8 cellular contexts compared by ENCODE assay signal in the genomic region with DNA sequence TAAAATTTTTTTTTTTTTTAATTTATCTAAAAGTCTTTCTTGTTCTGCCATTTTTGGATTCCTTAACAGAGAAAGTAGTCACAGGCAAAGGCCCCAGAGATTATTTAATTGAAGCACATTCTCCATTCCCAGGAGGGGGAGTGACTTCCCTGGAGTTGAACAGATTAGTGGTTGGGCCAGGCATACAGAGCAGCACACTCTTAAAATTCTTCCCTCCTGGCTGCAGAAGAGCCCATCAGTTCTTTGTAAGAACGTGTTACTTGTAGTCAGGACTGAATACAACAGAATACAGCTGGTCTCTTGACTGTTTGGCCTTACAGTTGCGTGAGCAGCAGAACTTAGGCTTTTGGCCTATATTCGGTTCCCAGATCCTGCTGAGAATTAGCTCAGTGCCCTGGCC. TPM values are rescaled to one million over a fixed set of nuclear protein-coding genes. Genes with fewer than 3 reads are reported as not detected.
DNase-seq lines count a peak whose midpoint lies in the region; FAIRE-seq and TF ChIP-seq lines count a peak whose summit lies in the region.

No MANE protein-coding gene starts in this region.

- H2AFZ ChIP-seq in OCI-LY3 (ENCODE audit: low read depth, low read length) (no peak overlapping the region), H1 (ENCODE audit: low read length) (no peak overlapping the region), neuron (ENCODE audit: low read depth, low read length) (no peak overlapping the region)

- peaks cover 13% of the 10 kb centered on the region for H3K36me3 ChIP-seq in Caco-2 (ENCODE audit: control insufficient read depth, insufficient read depth, low read length)
- H3K36me3 ChIP-seq in OCI-LY3 (replicated peaks; ENCODE audit: low read depth, low read length), result no peaks in the 10 kb centered on the region
- H3K36me3 ChIP-seq in H1 (ENCODE audit: control insufficient read depth in 2 of 4, insufficient read depth in 4 of 4, low read length in 3 of 4), result peaks cover 3 to 17% (median 8%) of the 10 kb centered on the region in 4 experiments; a peak in 5 of 8 replicates
- peaks cover 15% of the 10 kb centered on the region for H3K36me3 ChIP-seq in neuron (ENCODE audit: insufficient read depth, low read length)

- peak overlapping the region; percentile 75 for H3K4me3 ChIP-seq in Caco-2 (ENCODE audit: low read depth, low read length)
- H3K4me3 ChIP-seq in OCI-LY3 (ENCODE audit: low read length), result peak overlapping the region; percentile 84
- peak overlapping the region; percentile 52 to 87 (median 80); a peak in 7 of 8 replicates for H3K4me3 ChIP-seq in H1 (ENCODE audit: extremely low read depth in 1 of 4, insufficient read depth in 2 of 4, low read depth in 3 of 4, low read length in 4 of 4)
- H3K4me3 ChIP-seq in neuron (ENCODE audit: low read length), result peak overlapping the region; percentile 90

- H4K5ac ChIP-seq in H1 (ENCODE audit: insufficient read length, low read depth, low read length), result no peak overlapping the region

- H3K14ac ChIP-seq in H1 (ENCODE audit: insufficient read length), result no peak overlapping the region

- no peak for FAIRE-seq in H1 (lab: Jason Lieb, UNC)

- H3K27me3 ChIP-seq in Caco-2 (replicated peaks; ENCODE audit: control insufficient read depth, insufficient read depth, low read length) (no peaks in the 10 kb centered on the region), OCI-LY3 (ENCODE audit: low read depth, low read length) (no peaks in the 10 kb centered on the region), H1 (replicated peaks in 1 of 4; ENCODE audit: control insufficient read depth in 3 of 4, extremely low read depth in 1 of 4, insufficient read depth in 3 of 4, low read length in 3 of 4) (no peaks in the 10 kb centered on the region), neuron (ENCODE audit: insufficient read depth, low read length) (no peaks in the 10 kb centered on the region)

- H3K4ac ChIP-seq in H1 (replicated peaks; ENCODE audit: insufficient read length, low read depth, low read length), result no peak overlapping the region

- peaks cover 26% of the 10 kb centered on the region for H3K4me1 Mint-ChIP-seq in Caco-2 (ENCODE audit: low read depth, unreplicated experiment)

- H3K18ac ChIP-seq in H1 (ENCODE audit: extremely low read depth, low read length), result no peak overlapping the region

- intact Hi-C loops in Caco-2 (cut with micrococcal nuclease; ENCODE audit: unreplicated experiment), result loop anchor here (2.0 kb wide), 1 partner anchor 129 kb away; the partner anchor contains the start of genes SMCR8 and TOP3A

- H3K79me1 ChIP-seq in H1 (ENCODE audit: low read depth, low read length), result peaks cover 28% of the 10 kb centered on the region

- BruUV-seq in Caco-2 (replicated peaks; lab: Mats Ljungman, UMichigan), result TSS peak; percentile 42

- H3K27ac Mint-ChIP-seq in Caco-2 (ENCODE audit: unreplicated experiment), result peak overlapping the region; percentile 98

- H3K4me3 Mint-ChIP-seq in Caco-2 (ENCODE audit: unreplicated experiment), result peak overlapping the region; percentile 85

- WGBS in H1 (ENCODE audit: extremely low coverage in 1 of 2, insufficient coverage in 1 of 2, insufficient read length in 1 of 2, insufficient replicate concordance in 2 of 2, low coverage in 1 of 2, low lambda C conversion rate in 2 of 2, missing lambda C conversion rate in 1 of 2), 2 experiments, result 59% methylated on average over 3 of the region's 3 CpGs; no CpG with 5 or more reads in 1 of the 2 experiments

- peaks cover 33% of the 10 kb centered on the region for H4K20me1 ChIP-seq in OCI-LY3 (ENCODE audit: insufficient read depth, low read length)
- peaks cover 25 to 34% of the 10 kb centered on the region in 2 experiments for H4K20me1 ChIP-seq in H1 (replicated peaks in 1 of 2; ENCODE audit: control insufficient read depth in 1 of 2, insufficient read depth in 2 of 2, low read length in 2 of 2)

- TF ChIP-seq POLR2A in H1 (IDR thresholded peaks at IDR 0.05; ENCODE audit: control extremely low read depth in 1 of 2, low read depth in 2 of 2, low read length in 2 of 2), result no peak

- no peak overlapping the region for H2BK15ac ChIP-seq in H1 (ENCODE audit: low read length)

- POLR2A ChIA-PET in Caco-2 (lab: Charles Lee) (no interaction called here), H1 (lab: Charles Lee; ENCODE audit: partially characterized antibody) (interaction anchor here (0.9 to 6.1 kb wide), 9 partner anchors 10 to 91 kb away, joined by 3 to 43 read pairs (median 5); no protein-coding TSS in a partner anchor)

- no peak overlapping the region for H2BK5ac ChIP-seq in H1 (ENCODE audit: low read depth, low read length)

- H3K9ac ChIP-seq in OCI-LY3 (ENCODE audit: low read length) (peak overlapping the region; percentile 70), H1 (replicated peaks in 1 of 4; ENCODE audit: extremely low read depth in 1 of 4, low read depth in 3 of 4, low read length in 3 of 4) (peak overlapping the region in 1 of 4 experiments; percentile 20; a peak in 1 of 7 replicates)

- H3K9me3 ChIP-seq in Caco-2 (no peaks in the 10 kb centered on the region), OCI-LY3 (ENCODE audit: insufficient read depth, low read length) (no peaks in the 10 kb centered on the region), H1 (ENCODE audit: insufficient read depth in 2 of 2, low read depth in 1 of 2, low read length in 1 of 2) (no peaks in the 10 kb centered on the region), neuron (ENCODE audit: low read length) (no peaks in the 10 kb centered on the region)

- H4K8ac ChIP-seq in H1 (ENCODE audit: extremely low read depth, insufficient read depth, low read length), result no peak overlapping the region

- TF ChIP-seq RAD21 in H1 (IDR thresholded peaks at IDR 0.05 in 1 of 2, conservative IDR thresholded peaks at IDR 0.05 in 1 of 2; ENCODE audit: low read depth in 2 of 2, low read length in 2 of 2), result no peak

- H2BK120ac ChIP-seq in H1 (replicated peaks; ENCODE audit: low read depth, low read length), result no peak overlapping the region

- H4K91ac ChIP-seq in H1 (replicated peaks; ENCODE audit: insufficient read length, low read length), result no peak overlapping the region

- H3K9me3 Mint-ChIP-seq in Caco-2 (ENCODE audit: unreplicated experiment), result no peaks in the 10 kb centered on the region

- TF ChIP-seq EP300 in H1 (IDR thresholded peaks at IDR 0.05; ENCODE audit: borderline replicate concordance in 1 of 2, low read depth in 2 of 2, low read length in 2 of 2), result no peak

- no peak for TF ChIP-seq CTCF in Caco-2 (IDR thresholded peaks at IDR 0.05; ENCODE audit: insufficient read depth in 1 of 2, low read depth in 1 of 2, low read length in 1 of 2, severe bottlenecking in 1 of 2, unreplicated experiment in 1 of 2)
- no peak for TF ChIP-seq CTCF in OCI-LY3 (IDR thresholded peaks at IDR 0.05; ENCODE audit: low read depth, low read length)
- TF ChIP-seq CTCF in H1 (IDR thresholded peaks at IDR 0.05; ENCODE audit: control extremely low read depth in 1 of 3, insufficient read depth in 1 of 3, low read depth in 1 of 3, low read length in 3 of 3), result no peak

- H3K27ac ChIP-seq in OCI-LY3 (ENCODE audit: low read length) (no peak overlapping the region), H1 (ENCODE audit: low read depth, low read length) (no peak overlapping the region)

- DNase-seq in Caco-2 (no peak), H1 (ENCODE audit: low read depth in 1 of 2, low spot score in 2 of 2) (no peak), COR-L47 (lab: John Stamatoyannopoulos, UW) (no peak), H4 (ENCODE audit: low spot score) (no peak), NOMO-1 (lab: John Stamatoyannopoulos, UW; ENCODE audit: unreplicated experiment in 2 of 2) (no peak), SW 1271 (lab: John Stamatoyannopoulos, UW) (no peak)

- H3K27me3 Mint-ChIP-seq in Caco-2 (ENCODE audit: insufficient read depth, unreplicated experiment), result no peaks in the 10 kb centered on the region

- H3K23me2 ChIP-seq in H1 (ENCODE audit: low read depth, low read length), result peaks cover 18% of the 10 kb centered on the region

- no peak overlapping the region for H3K23ac ChIP-seq in H1 (ENCODE audit: insufficient read length)

- H3K4me1 ChIP-seq in Caco-2 (peaks cover 37% of the 10 kb centered on the region), OCI-LY3 (ENCODE audit: low read length) (peaks cover 24% of the 10 kb centered on the region), H1 (replicated peaks in 1 of 4; ENCODE audit: control insufficient read depth in 3 of 4, insufficient read depth in 4 of 4, low read length in 3 of 4) (peaks cover 5 to 25% (median 8%) of the 10 kb centered on the region in 4 experiments; a peak in 6 of 7 replicates), neuron (ENCODE audit: insufficient read depth, low read length) (peaks cover 45% of the 10 kb centered on the region)

- H3K56ac ChIP-seq in H1 (replicated peaks; ENCODE audit: insufficient read length, low read depth, low read length), result no peak overlapping the region

- H3K4me2 ChIP-seq in OCI-LY3 (ENCODE audit: low read length) (peak overlapping the region; percentile 80), H1 (ENCODE audit: insufficient read depth in 1 of 2, low read depth in 2 of 2, low read length in 2 of 2) (peak overlapping the region; percentile 68 to 99)

- peaks cover 55% of the 10 kb centered on the region for H3K36me3 Mint-ChIP-seq in Caco-2 (ENCODE audit: insufficient read depth, unreplicated experiment)

- CTCF ChIA-PET in Caco-2 (lab: Charles Lee) (no interaction called here), H1 (lab: Charles Lee; ENCODE audit: partially characterized antibody) (interaction anchor here (0.7 to 11.2 kb wide), 5 partner anchors 8 to 63 kb away, joined by 3 to 122 read pairs (median 5); no protein-coding TSS in a partner anchor)

- H2BK12ac ChIP-seq in H1 (ENCODE audit: low read depth, low read length), result no peak overlapping the region

- no peak overlapping the region for H2AK5ac ChIP-seq in H1 (ENCODE audit: low read depth, low read length)

- no peak overlapping the region for H2BK20ac ChIP-seq in H1 (ENCODE audit: low read length)

- H3K79me2 ChIP-seq in OCI-LY3 (ENCODE audit: low read length), result peaks cover 58% of the 10 kb centered on the region
- H3K79me2 ChIP-seq in H1 (ENCODE audit: control insufficient read depth in 1 of 2, insufficient read depth in 2 of 2, low read length in 2 of 2), result peaks cover 46 to 59% of the 10 kb centered on the region in 2 experiments

RNA-seq across cellular contexts. Expression of gene ALKBH5, which starts 1.8 kb away (rescaled TPM):
- total RNA-seq in Caco-2 (2022), result 99.0 and 101 TPM in 2 replicates
- total RNA-seq in H1 (2021; fragmentation: NEBNext Ultra II Directional; extraction: Animal tissue kit (Norgen Biotek cat#: 25700)), result 86.4 and 86.6 TPM in 2 replicates
- 63.7 and 66.5 TPM in 2 replicates for polyA plus RNA-seq in H1 (2011; rRNA removed)
- polyA plus RNA-seq in H1 (2011; cell fraction: cytosol; rRNA removed), result 58.7 TPM
- polyA plus RNA-seq in H1 (2011; cell fraction: nucleus; rRNA removed), result 46.3 TPM
- polyA plus RNA-seq in H1 (2012, experiment 1 of 2), result 39.8 to 45.6 TPM (median 42.8 TPM) in 4 replicates
- polyA plus RNA-seq in H1 (2012, experiment 2 of 2), result 74.9 TPM
- polyA plus RNA-seq in H1 (2013, experiment 1 of 2), result 45.3 TPM
- polyA plus RNA-seq in H1 (2013, experiment 2 of 2), result 45.3 TPM
- 74.1 and 101 TPM in 2 replicates for polyA minus RNA-seq in H1 (2011; rRNA and poly(A)+ RNA removed)
- 76.5 TPM for polyA minus RNA-seq in H1 (2011; cell fraction: cytosol; rRNA and poly(A)+ RNA removed)
- polyA minus RNA-seq in H1 (2011; cell fraction: nucleus; rRNA and poly(A)+ RNA removed), result 35.4 TPM
- total RNA-seq in H4 (2014; rRNA removed; shearing (Covaris generic)), result 58.2 and 63.1 TPM in 2 replicates

RNA-seq across cellular contexts. Expression of gene LLGL1, which starts 40.0 kb away (rescaled TPM):
- 39.5 and 41.3 TPM in 2 replicates for total RNA-seq in Caco-2 (2022)
- 71.3 and 72.8 TPM in 2 replicates for total RNA-seq in H1 (2021; fragmentation: NEBNext Ultra II Directional; extraction: Animal tissue kit (Norgen Biotek cat#: 25700))
- 107 and 137 TPM in 2 replicates for polyA plus RNA-seq in H1 (2011; rRNA removed)
- 95.0 TPM for polyA plus RNA-seq in H1 (2011; cell fraction: cytosol; rRNA removed)
- polyA plus RNA-seq in H1 (2011; cell fraction: nucleus; rRNA removed), result 119 TPM
- polyA plus RNA-seq in H1 (2012, experiment 1 of 2), result 45.9 to 70.7 TPM (median 65.3 TPM) in 4 replicates
- 66.3 TPM for polyA plus RNA-seq in H1 (2012, experiment 2 of 2)
- 30.5 TPM for polyA plus RNA-seq in H1 (2013, experiment 1 of 2)
- polyA plus RNA-seq in H1 (2013, experiment 2 of 2), result 29.6 TPM
- 61.7 and 89.9 TPM in 2 replicates for polyA minus RNA-seq in H1 (2011; rRNA and poly(A)+ RNA removed)
- 61.0 TPM for polyA minus RNA-seq in H1 (2011; cell fraction: cytosol; rRNA and poly(A)+ RNA removed)
- polyA minus RNA-seq in H1 (2011; cell fraction: nucleus; rRNA and poly(A)+ RNA removed), result 46.1 TPM
- total RNA-seq in H4 (2014; rRNA removed; shearing (Covaris generic)), result 12.1 and 14.0 TPM in 2 replicates
